1 cellular context compared by ENCODE assay signal in genomic region chr6:36423101-36423824, GRCh38.
TF ChIP-seq lines count a peak whose summit lies in the region.

No MANE protein-coding gene starts in this region.

TF ChIP-seq in HepG2, 621 proteins besides CTCF, POLR2A, EP300 and RAD21 (continued from another document and continues in another):
- TF ChIP-seq PRDM15 (CRISPR knock-in tag; IDR thresholded peaks at IDR 0.05) (no peak), POLR2AphosphoS2 (IDR thresholded peaks at IDR 0.05; ENCODE audit: low read depth, low read length) (no peak), ZNF281 (CRISPR knock-in tag; IDR thresholded peaks at IDR 0.05; ENCODE audit: borderline replicate concordance) (peak; percentile 38; the same call in 1 of the 2 replicates), PRMT3 (CRISPR knock-in tag; IDR thresholded peaks at IDR 0.05; ENCODE audit: borderline replicate concordance, low read depth) (no peak; the same call in 1 of the 2 replicates), ZBTB44 (CRISPR knock-in tag; IDR thresholded peaks at IDR 0.05) (no peak; the same call in 1 of the 2 replicates), ZNF33B (CRISPR knock-in tag; IDR thresholded peaks at IDR 0.05) (no peak), BCL3 (CRISPR knock-in tag; IDR thresholded peaks at IDR 0.05) (peak; percentile 68; the same call in 1 of the 2 replicates), PTBP1 (IDR thresholded peaks at IDR 0.05; ENCODE audit: low read depth, low read length, poor library complexity, severe bottlenecking) (no peak), ZNF761 (CRISPR knock-in tag; conservative IDR thresholded peaks at IDR 0.05) (no peak), STAT5B (CRISPR knock-in tag; IDR thresholded peaks at IDR 0.05) (no peak), ZHX1 (CRISPR knock-in tag; IDR thresholded peaks at IDR 0.05; ENCODE audit: low read depth) (peak; percentile 57; the same call in 1 of the 2 replicates), ARID2 (CRISPR knock-in tag; IDR thresholded peaks at IDR 0.05; ENCODE audit: borderline replicate concordance) (peak; percentile 59; the same call in 1 of the 2 replicates), SALL1 (CRISPR knock-in tag; IDR thresholded peaks at IDR 0.05) (peak; percentile 86), REST (IDR thresholded peaks at IDR 0.05; ENCODE audit: borderline replicate concordance in 1 of 2, low read depth in 1 of 2, low read length in 2 of 2) (no peak), ZNF710 (CRISPR knock-in tag; IDR thresholded peaks at IDR 0.05; ENCODE audit: borderline replicate concordance) (peak; percentile 80; the same call in 1 of the 2 replicates), CBFB (CRISPR knock-in tag; IDR thresholded peaks at IDR 0.05) (peak; percentile 78; the same call in 1 of the 2 replicates), RFX3 (CRISPR knock-in tag; IDR thresholded peaks at IDR 0.05) (no peak), RARG (CRISPR knock-in tag; IDR thresholded peaks at IDR 0.05; ENCODE audit: low read depth) (no peak), ATF3 (CRISPR knock-in tag; IDR thresholded peaks at IDR 0.05) (peak; percentile 47; the same call in 1 of the 2 replicates), ZNF83 (CRISPR knock-in tag; IDR thresholded peaks at IDR 0.05; ENCODE audit: borderline replicate concordance) (0 out of 2 replicates have a peak, but pooled peaks have one; percentile 23), ZBTB26 (CRISPR knock-in tag; IDR thresholded peaks at IDR 0.05; ENCODE audit: borderline replicate concordance) (no peak), ZNF616 (CRISPR knock-in tag; IDR thresholded peaks at IDR 0.05; ENCODE audit: low read depth) (no peak), TEAD3 (CRISPR knock-in tag; optimal IDR thresholded peaks at IDR 0.05; ENCODE audit: borderline replicate concordance) (peak; percentile 85), MAZ (IDR thresholded peaks at IDR 0.05; ENCODE audit: borderline replicate concordance, low read depth, low read length) (peak; percentile 52; the same call in 1 of the 2 replicates), MAZ (CRISPR knock-in tag; IDR thresholded peaks at IDR 0.05; ENCODE audit: low read depth) (peak; percentile 72), CREB3 (CRISPR knock-in tag; IDR thresholded peaks at IDR 0.05) (no peak), THYN1 (CRISPR knock-in tag; IDR thresholded peaks at IDR 0.05; ENCODE audit: borderline replicate concordance, low read depth) (no peak), SIN3A (IDR thresholded peaks at IDR 0.05; ENCODE audit: borderline replicate concordance, low read depth, low read length) (0 out of 2 replicates have a peak, but pooled peaks have one; percentile 43), SMAD3 (CRISPR knock-in tag; IDR thresholded peaks at IDR 0.05) (peak; percentile 58; the same call in 1 of the 2 replicates)
